2 cellular contexts compared by ENCODE assay signal in the genomic region with DNA sequence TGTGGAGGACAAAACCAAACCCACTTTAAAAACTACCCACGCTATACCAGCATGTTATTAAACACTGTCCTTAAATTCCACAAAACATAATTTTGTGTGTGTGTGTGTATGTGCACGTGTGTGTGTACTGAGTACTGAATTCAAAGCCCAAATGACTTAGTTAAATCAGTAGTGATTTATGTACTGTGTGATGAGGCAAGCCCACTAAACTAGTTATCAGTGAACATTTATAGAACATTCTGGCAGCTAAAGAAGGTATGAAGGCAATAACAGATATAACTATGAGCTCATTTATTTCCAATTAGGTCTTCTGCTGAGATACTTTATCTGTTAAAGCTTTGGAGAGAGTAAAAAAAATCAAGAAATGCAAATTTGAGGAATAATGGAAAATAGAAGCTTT.
TF ChIP-seq lines count a peak whose summit lies in the region.

No MANE protein-coding gene starts in this region.

TF ChIP-seq in GM23338, 12 proteins besides CTCF, POLR2A, EP300 and RAD21:
- TF ChIP-seq, protein P1, sequence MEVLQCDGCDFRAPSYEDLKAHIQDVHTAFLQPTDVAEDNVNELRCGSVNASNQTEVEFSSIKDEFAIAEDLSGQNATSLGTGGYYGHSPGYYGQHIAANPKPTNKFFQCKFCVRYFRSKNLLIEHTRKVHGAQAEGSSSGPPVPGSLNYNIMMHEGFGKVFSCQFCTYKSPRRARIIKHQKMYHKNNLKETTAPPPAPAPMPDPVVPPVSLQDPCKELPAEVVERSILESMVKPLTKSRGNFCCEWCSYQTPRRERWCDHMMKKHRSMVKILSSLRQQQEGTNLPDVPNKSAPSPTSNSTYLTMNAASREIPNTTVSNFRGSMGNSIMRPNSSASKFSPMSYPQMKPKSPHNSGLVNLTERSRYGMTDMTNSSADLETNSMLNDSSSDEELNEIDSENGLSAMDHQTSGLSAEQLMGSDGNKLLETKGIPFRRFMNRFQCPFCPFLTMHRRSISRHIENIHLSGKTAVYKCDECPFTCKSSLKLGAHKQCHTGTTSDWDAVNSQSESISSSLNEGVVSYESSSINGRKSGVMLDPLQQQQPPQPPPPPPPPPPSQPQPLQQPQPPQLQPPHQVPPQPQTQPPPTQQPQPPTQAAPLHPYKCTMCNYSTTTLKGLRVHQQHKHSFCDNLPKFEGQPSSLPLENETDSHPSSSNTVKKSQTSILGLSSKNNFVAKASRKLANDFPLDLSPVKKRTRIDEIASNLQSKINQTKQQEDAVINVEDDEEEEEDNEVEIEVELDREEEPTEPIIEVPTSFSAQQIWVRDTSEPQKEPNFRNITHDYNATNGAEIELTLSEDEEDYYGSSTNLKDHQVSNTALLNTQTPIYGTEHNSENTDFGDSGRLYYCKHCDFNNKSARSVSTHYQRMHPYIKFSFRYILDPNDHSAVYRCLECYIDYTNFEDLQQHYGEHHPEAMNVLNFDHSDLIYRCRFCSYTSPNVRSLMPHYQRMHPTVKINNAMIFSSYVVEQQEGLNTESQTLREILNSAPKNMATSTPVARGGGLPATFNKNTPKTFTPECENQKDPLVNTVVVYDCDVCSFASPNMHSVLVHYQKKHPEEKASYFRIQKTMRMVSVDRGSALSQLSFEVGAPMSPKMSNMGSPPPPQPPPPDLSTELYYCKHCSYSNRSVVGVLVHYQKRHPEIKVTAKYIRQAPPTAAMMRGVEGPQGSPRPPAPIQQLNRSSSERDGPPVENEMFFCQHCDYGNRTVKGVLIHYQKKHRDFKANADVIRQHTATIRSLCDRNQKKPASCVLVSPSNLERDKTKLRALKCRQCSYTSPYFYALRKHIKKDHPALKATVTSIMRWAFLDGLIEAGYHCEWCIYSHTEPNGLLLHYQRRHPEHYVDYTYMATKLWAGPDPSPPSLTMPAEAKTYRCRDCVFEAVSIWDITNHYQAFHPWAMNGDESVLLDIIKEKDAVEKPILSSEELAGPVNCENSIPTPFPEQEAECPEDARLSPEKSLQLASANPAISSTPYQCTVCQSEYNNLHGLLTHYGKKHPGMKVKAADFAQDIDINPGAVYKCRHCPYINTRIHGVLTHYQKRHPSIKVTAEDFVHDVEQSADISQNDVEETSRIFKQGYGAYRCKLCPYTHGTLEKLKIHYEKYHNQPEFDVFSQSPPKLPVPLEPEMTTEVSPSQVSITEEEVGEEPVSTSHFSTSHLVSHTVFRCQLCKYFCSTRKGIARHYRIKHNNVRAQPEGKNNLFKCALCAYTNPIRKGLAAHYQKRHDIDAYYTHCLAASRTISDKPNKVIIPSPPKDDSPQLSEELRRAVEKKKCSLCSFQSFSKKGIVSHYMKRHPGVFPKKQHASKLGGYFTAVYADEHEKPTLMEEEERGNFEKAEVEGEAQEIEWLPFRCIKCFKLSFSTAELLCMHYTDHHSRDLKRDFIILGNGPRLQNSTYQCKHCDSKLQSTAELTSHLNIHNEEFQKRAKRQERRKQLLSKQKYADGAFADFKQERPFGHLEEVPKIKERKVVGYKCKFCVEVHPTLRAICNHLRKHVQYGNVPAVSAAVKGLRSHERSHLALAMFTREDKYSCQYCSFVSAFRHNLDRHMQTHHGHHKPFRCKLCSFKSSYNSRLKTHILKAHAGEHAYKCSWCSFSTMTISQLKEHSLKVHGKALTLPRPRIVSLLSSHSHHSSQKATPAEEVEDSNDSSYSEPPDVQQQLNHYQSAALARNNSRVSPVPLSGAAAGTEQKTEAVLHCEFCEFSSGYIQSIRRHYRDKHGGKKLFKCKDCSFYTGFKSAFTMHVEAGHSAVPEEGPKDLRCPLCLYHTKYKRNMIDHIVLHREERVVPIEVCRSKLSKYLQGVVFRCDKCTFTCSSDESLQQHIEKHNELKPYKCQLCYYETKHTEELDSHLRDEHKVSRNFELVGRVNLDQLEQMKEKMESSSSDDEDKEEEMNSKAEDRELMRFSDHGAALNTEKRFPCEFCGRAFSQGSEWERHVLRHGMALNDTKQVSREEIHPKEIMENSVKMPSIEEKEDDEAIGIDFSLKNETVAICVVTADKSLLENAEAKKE (CRISPR knock-in tag; IDR thresholded peaks at IDR 0.05) = no peak
- TF ChIP-seq EZH2phosphoT487 (IDR thresholded peaks at IDR 0.05; ENCODE audit: unreplicated experiment) (no peak), STAT1 (IDR thresholded peaks at IDR 0.05; ENCODE audit: unreplicated experiment) (no peak), JUNB (IDR thresholded peaks at IDR 0.05; ENCODE audit: unreplicated experiment) (no peak)

TF ChIP-seq in IMR-90, 13 proteins besides CTCF, POLR2A, EP300 and RAD21 (continued from another document):
- TF ChIP-seq, protein P2, sequence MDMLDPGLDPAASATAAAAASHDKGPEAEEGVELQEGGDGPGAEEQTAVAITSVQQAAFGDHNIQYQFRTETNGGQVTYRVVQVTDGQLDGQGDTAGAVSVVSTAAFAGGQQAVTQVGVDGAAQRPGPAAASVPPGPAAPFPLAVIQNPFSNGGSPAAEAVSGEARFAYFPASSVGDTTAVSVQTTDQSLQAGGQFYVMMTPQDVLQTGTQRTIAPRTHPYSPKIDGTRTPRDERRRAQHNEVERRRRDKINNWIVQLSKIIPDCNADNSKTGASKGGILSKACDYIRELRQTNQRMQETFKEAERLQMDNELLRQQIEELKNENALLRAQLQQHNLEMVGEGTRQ (IDR thresholded peaks at IDR 0.05; ENCODE audit: low read depth, low read length) = no peak
- no peak for TF ChIP-seq NFE2L2 (IDR thresholded peaks at IDR 0.05; ENCODE audit: low read depth, low read length)
- TF ChIP-seq, protein P3, sequence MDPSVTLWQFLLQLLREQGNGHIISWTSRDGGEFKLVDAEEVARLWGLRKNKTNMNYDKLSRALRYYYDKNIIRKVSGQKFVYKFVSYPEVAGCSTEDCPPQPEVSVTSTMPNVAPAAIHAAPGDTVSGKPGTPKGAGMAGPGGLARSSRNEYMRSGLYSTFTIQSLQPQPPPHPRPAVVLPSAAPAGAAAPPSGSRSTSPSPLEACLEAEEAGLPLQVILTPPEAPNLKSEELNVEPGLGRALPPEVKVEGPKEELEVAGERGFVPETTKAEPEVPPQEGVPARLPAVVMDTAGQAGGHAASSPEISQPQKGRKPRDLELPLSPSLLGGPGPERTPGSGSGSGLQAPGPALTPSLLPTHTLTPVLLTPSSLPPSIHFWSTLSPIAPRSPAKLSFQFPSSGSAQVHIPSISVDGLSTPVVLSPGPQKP (IDR thresholded peaks at IDR 0.05; ENCODE audit: borderline replicate concordance, low read depth, low read length) = no peak
